1 cellular context compared by ENCODE assay signal in the genomic region with DNA sequence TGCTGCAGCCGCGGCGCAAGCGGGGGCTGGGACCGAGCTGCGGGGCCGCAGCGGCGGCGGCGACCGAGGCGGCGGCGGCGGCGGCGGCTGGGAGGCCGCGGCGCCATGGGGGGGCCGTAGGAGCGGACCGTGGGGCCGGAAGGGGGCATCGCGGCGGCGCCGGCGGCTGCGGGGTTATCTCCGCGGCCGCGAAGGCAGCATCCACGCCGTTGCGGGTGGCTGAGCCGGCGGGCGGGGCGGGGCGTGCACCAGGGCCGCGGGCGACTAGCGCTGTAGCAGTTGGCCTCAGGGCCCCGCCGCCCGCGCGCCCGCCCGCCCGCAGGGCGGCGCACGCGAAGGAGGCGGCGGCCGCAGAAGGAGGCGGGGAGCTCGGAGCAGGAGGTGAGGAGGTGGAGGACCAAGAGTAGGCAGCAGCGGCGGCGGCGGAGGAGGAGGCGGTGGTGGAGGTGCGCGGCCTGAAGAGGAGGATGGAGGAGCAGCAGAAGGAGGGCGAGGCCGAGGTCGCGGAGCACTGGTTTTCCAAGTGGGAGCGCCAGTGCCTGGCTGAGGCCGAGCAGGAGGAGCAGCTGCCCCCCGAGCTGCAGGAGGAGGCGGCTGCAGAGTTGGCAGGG.
TF ChIP-seq lines count a peak whose summit lies in the region.

No MANE protein-coding gene starts in this region.

TF ChIP-seq in K562, 482 proteins besides CTCF, POLR2A, EP300 and RAD21 (continued from another document):
- no peak for TF ChIP-seq KLF6 (CRISPR knock-in tag; IDR thresholded peaks at IDR 0.05; ENCODE audit: borderline replicate concordance)
- TF ChIP-seq HIVEP1 (CRISPR knock-in tag; IDR thresholded peaks at IDR 0.05): no peak
- no peak for TF ChIP-seq ZNF589 (CRISPR knock-in tag; IDR thresholded peaks at IDR 0.05; ENCODE audit: low read depth)
- no peak for TF ChIP-seq RBM22 (IDR thresholded peaks at IDR 0.05; ENCODE audit: low read depth, low read length, poor library complexity, severe bottlenecking)
- TF ChIP-seq, protein P1, sequence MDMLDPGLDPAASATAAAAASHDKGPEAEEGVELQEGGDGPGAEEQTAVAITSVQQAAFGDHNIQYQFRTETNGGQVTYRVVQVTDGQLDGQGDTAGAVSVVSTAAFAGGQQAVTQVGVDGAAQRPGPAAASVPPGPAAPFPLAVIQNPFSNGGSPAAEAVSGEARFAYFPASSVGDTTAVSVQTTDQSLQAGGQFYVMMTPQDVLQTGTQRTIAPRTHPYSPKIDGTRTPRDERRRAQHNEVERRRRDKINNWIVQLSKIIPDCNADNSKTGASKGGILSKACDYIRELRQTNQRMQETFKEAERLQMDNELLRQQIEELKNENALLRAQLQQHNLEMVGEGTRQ (CRISPR knock-in tag; IDR thresholded peaks at IDR 0.05): no peak
- no peak for TF ChIP-seq TAF1 (IDR thresholded peaks at IDR 0.05; ENCODE audit: control insufficient read depth, extremely low read depth, insufficient read depth, low read length, severe bottlenecking)
- peak; percentile 38; the same call in 1 of the 2 replicates for TF ChIP-seq CTBP1 (IDR thresholded peaks at IDR 0.05; ENCODE audit: borderline replicate concordance)
- peak; percentile 75 for TF ChIP-seq CXXC5 (CRISPR knock-in tag; IDR thresholded peaks at IDR 0.05)
- no peak for TF ChIP-seq JUNB (CRISPR knock-in tag; conservative IDR thresholded peaks at IDR 0.05)
- no peak for TF ChIP-seq ZNF561 (CRISPR knock-in tag; conservative IDR thresholded peaks at IDR 0.05)
- no peak for TF ChIP-seq TAL1 (IDR thresholded peaks at IDR 0.05)
- no peak for TF ChIP-seq CEBPG (CRISPR knock-in tag; IDR thresholded peaks at IDR 0.05)
- TF ChIP-seq CEBPG (tag; conservative IDR thresholded peaks at IDR 0.05 in 1 of 2, IDR thresholded peaks at IDR 0.05 in 1 of 2): no peak
- TF ChIP-seq DDX20 (tag; IDR thresholded peaks at IDR 0.05; ENCODE audit: low read depth): no peak
- TF ChIP-seq EGR1 (conservative IDR thresholded peaks at IDR 0.05): peak; percentile 20; the same call in 1 of the 2 replicates
- TF ChIP-seq PHF8 (IDR thresholded peaks at IDR 0.05; ENCODE audit: borderline replicate concordance, low read length): peak; percentile 15; the same call in 1 of the 2 replicates
- no peak for TF ChIP-seq ZSCAN29 (IDR thresholded peaks at IDR 0.05)
- TF ChIP-seq ZC3H4 (CRISPR knock-in tag; IDR thresholded peaks at IDR 0.05; ENCODE audit: borderline replicate concordance): no peak
- no peak for TF ChIP-seq ZSCAN32 (CRISPR knock-in tag; IDR thresholded peaks at IDR 0.05)
- no peak for TF ChIP-seq ZNF644 (tag; IDR thresholded peaks at IDR 0.05; ENCODE audit: low read depth)
- no peak for TF ChIP-seq ZNF740 (CRISPR knock-in tag; IDR thresholded peaks at IDR 0.05)
- no peak for TF ChIP-seq ZNF740 (tag; IDR thresholded peaks at IDR 0.05)
- TF ChIP-seq L3MBTL2 (IDR thresholded peaks at IDR 0.05): 0 out of 2 replicates have a peak, but pooled peaks have one; percentile 13
- TF ChIP-seq GATAD2B (IDR thresholded peaks at IDR 0.05; ENCODE audit: borderline replicate concordance): no peak
- TF ChIP-seq, protein P2, sequence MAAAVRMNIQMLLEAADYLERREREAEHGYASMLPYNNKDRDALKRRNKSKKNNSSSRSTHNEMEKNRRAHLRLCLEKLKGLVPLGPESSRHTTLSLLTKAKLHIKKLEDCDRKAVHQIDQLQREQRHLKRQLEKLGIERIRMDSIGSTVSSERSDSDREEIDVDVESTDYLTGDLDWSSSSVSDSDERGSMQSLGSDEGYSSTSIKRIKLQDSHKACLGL (CRISPR knock-in tag; IDR thresholded peaks at IDR 0.05; ENCODE audit: borderline replicate concordance, poor library complexity, severe bottlenecking): no peak
TF ChIP-seq in K562: peak in this region for 11.
